In genomic region chr10:94049911-94050310, GRCh38 we compare ENCODE assay signal across 25 cellular contexts. TPM values are rescaled to one million over a fixed set of nuclear protein-coding genes. Genes with fewer than 3 reads are reported as not detected.
A peak's percentile ranks its signal among the peaks of the same experiment; 100 is the strongest.
DNase-seq lines count a peak whose midpoint lies in the region; ATAC-seq and TF ChIP-seq lines count a peak whose summit lies in the region.
"Had no signal": no experiment of that assay in that cellular context is flagged by ENCODE, and none has a peak within 500 bp of the region (broad histone marks: within the 10 kb centered on the region; RNA-seq: fewer than 3 reads in every experiment).

No MANE protein-coding gene starts in this region.

- CTCF ChIA-PET in CD4-positive, alpha-beta memory T cell (lab: Charles Lee; ENCODE audit: partially characterized antibody), result no interaction called here

- H3F3A ChIP-seq in DOHH2 (ENCODE audit: control insufficient read depth, insufficient read depth), result no peaks in the 10 kb centered on the region

- no peaks in the 10 kb centered on the region for H3K36me3 Mint-ChIP-seq in CD4-positive, alpha-beta memory T cell
- H3K36me3 Mint-ChIP-seq: CD8-positive, alpha-beta memory T cell had no signal

- peaks cover 3% of the 10 kb centered on the region; the same call in 1 of the 2 replicates for H3K4me1 ChIP-seq in BLaER1
- peaks cover 12% of the 10 kb centered on the region for H3K4me1 ChIP-seq in DOHH2 (ENCODE audit: control insufficient read depth, low read length)
- H3K4me1 ChIP-seq in endocrine pancreas (ENCODE audit: control insufficient read depth, insufficient read depth, low read length), result peaks cover 9% of the 10 kb centered on the region
- peaks cover 0 to 6% (median 0%) of the 10 kb centered on the region in 4 donors for H3K4me1 ChIP-seq in sigmoid colon
- H3K4me1 ChIP-seq in CD4-positive, alpha-beta memory T cell (ENCODE audit: insufficient read depth, low read length), result no peaks in the 10 kb centered on the region
- H3K4me1 ChIP-seq: Peyer's patch, SJCRH30 had no signal

- no peak for TF ChIP-seq POLR2A in sigmoid colon (IDR thresholded peaks at IDR 0.05)

- H3K27me3 Mint-ChIP-seq in CD4-positive, alpha-beta memory T cell, result peaks cover 0 to 2% of the 10 kb centered on the region in 2 donors

- H3K79me2 ChIP-seq in DOHH2 (ENCODE audit: control insufficient read depth, low read length), result no peaks in the 10 kb centered on the region

- no peak for ATAC-seq in GM18870 (IDR thresholded peaks at IDR 0.05; ENCODE audit: unreplicated experiment)
- ATAC-seq: A549, HepG2 had no signal

- 59 to 84% methylated on average over 4 of the region's 4 CpGs for WGBS in sigmoid colon, 2 donors

- no peaks in the 10 kb centered on the region for H3K9me3 Mint-ChIP-seq in CD4-positive, alpha-beta memory T cell
- H3K9me3 Mint-ChIP-seq: CD8-positive, alpha-beta memory T cell had no signal

- no peaks in the 10 kb centered on the region for H3K36me3 ChIP-seq in BLaER1
- no peaks in the 10 kb centered on the region for H3K36me3 ChIP-seq in DOHH2 (ENCODE audit: control insufficient read depth, low read length)
- no peaks in the 10 kb centered on the region for H3K36me3 ChIP-seq in endocrine pancreas (ENCODE audit: control insufficient read depth, insufficient read depth, low read length)
- no peaks in the 10 kb centered on the region for H3K36me3 ChIP-seq in sigmoid colon
- no peaks in the 10 kb centered on the region for H3K36me3 ChIP-seq in CD4-positive, alpha-beta memory T cell (ENCODE audit: insufficient read depth, low read length)
- H3K36me3 ChIP-seq: Peyer's patch, SJCRH30 had no signal

- H3K27ac Mint-ChIP-seq in CD4-positive, alpha-beta memory T cell, result no peak overlapping the region
- H3K27ac Mint-ChIP-seq: CD8-positive, alpha-beta memory T cell had no signal

- H3K27me3 ChIP-seq in BLaER1 (no peaks in the 10 kb centered on the region), DOHH2 (ENCODE audit: control insufficient read depth, low read length) (no peaks in the 10 kb centered on the region), endocrine pancreas (ENCODE audit: control insufficient read depth, insufficient read depth, low read length) (no peaks in the 10 kb centered on the region), sigmoid colon (no peaks in the 10 kb centered on the region)
- no peaks in the 10 kb centered on the region for H3K27me3 ChIP-seq in CD4-positive, alpha-beta memory T cell (ENCODE audit: insufficient read depth, low read length)
- H3K27me3 ChIP-seq: Peyer's patch, SJCRH30 had no signal

- no peak overlapping the region for H3K4me3 Mint-ChIP-seq in CD4-positive, alpha-beta memory T cell
- H3K4me3 Mint-ChIP-seq: CD8-positive, alpha-beta memory T cell had no signal

- intact Hi-C loops in sigmoid colon (cut with DNase I), result no loop called here
- intact Hi-C loops in CD4-positive, alpha-beta memory T cell (cut with micrococcal nuclease), result no loop called here

- H4K20me1 ChIP-seq in BLaER1, result no peaks in the 10 kb centered on the region
- H4K20me1 ChIP-seq in DOHH2 (ENCODE audit: control insufficient read depth, insufficient read depth, low read depth, low read length), result no peaks in the 10 kb centered on the region

- TF ChIP-seq CTCF in DOHH2 (IDR thresholded peaks at IDR 0.05; ENCODE audit: low read depth, low read length, poor library complexity, severe bottlenecking) (no peak), sigmoid colon (IDR thresholded peaks at IDR 0.05) (no peak)

- TF ChIP-seq EP300 in sigmoid colon (IDR thresholded peaks at IDR 0.05), result no peak

- H3K27ac ChIP-seq in BLaER1 (no peak overlapping the region), DOHH2 (ENCODE audit: low read depth, low read length) (peak overlapping the region; percentile 1; the same call in 1 of the 2 replicates), sigmoid colon (no peak overlapping the region)
- H3K27ac ChIP-seq in CD4-positive, alpha-beta memory T cell (ENCODE audit: low read depth, low read length), result no peak overlapping the region
- H3K27ac ChIP-seq: A549, C4-2B, Peyer's patch, SJCRH30 had no signal

- no peaks in the 10 kb centered on the region for H3K9me2 ChIP-seq in DOHH2 (replicated peaks; ENCODE audit: control insufficient read depth, low read length)

- no peak overlapping the region for H3K4me3 ChIP-seq in BLaER1
- H3K4me3 ChIP-seq in DOHH2 (ENCODE audit: low read length), result 0 out of 2 replicates have a peak overlapping the region, but pooled peaks have one; percentile 12
- peak overlapping the region; percentile 3 for H3K4me3 ChIP-seq in endocrine pancreas (ENCODE audit: control insufficient read depth, insufficient read depth, low read length)
- no peak overlapping the region for H3K4me3 ChIP-seq in sigmoid colon
- H3K4me3 ChIP-seq in CD4-positive, alpha-beta memory T cell (ENCODE audit: low read length in 2 of 2), result no peak overlapping the region
- H3K4me3 ChIP-seq: A549, Peyer's patch, SJCRH30 had no signal

- no peaks in the 10 kb centered on the region for H3K4me1 Mint-ChIP-seq in CD4-positive, alpha-beta memory T cell
- H3K4me1 Mint-ChIP-seq: CD8-positive, alpha-beta memory T cell had no signal

- no peak overlapping the region for H3K9ac ChIP-seq in BLaER1
- H3K9ac ChIP-seq in endocrine pancreas (ENCODE audit: control insufficient read depth, insufficient read depth, low read length), result no peak overlapping the region

- H3K4me2 ChIP-seq in BLaER1 (peak overlapping the region; percentile 23; the same call in 1 of the 2 replicates), DOHH2 (ENCODE audit: low read length) (peak overlapping the region; percentile 33)
- H3K4me2 ChIP-seq: A549 had no signal

- POLR2A ChIA-PET in CD4-positive, alpha-beta memory T cell (lab: Charles Lee; ENCODE audit: partially characterized antibody), result no interaction called here

- DNase-seq in NCI-H1105 (lab: John Stamatoyannopoulos, UW), result peak; percentile 4
- no peak for DNase-seq in sigmoid colon
- no peak for DNase-seq in RKO (ENCODE audit: low spot score)
- DNase-seq in CD4-positive, alpha-beta memory T cell, result no peak
- DNase-seq: AML-193; CD8-positive, alpha-beta memory T cell; DMS 273 treated with DMSO at 0.1 percent for 48 hours; DMS79; H7; Karpas-422; NCI-H187; NCI-H2081 treated with DMSO at 0.1 percent for 48 hours; NCI-H2171; NCI-H226; NCI-H510A; NCI-H69; Peyer's patch; SJCRH30 had no signal

- H3K9me3 ChIP-seq in BLaER1, result no peaks in the 10 kb centered on the region
- H3K9me3 ChIP-seq in DOHH2 (ENCODE audit: control insufficient read depth, insufficient read depth, low read length), result no peaks in the 10 kb centered on the region
- H3K9me3 ChIP-seq in endocrine pancreas (ENCODE audit: control insufficient read depth, low read length), result no peaks in the 10 kb centered on the region
- H3K9me3 ChIP-seq in sigmoid colon, result no peaks in the 10 kb centered on the region
- H3K9me3 ChIP-seq in CD4-positive, alpha-beta memory T cell (ENCODE audit: control insufficient read depth in 1 of 2, low read length in 2 of 2), result no peaks in the 10 kb centered on the region
- H3K9me3 ChIP-seq: A549, Peyer's patch, SJCRH30 had no signal

RNA-seq across cellular contexts. Expression of gene PLCE1, which starts 56.2 kb away (rescaled TPM):
- total RNA-seq in sigmoid colon, result 1 to 10 TPM; 6.9 to 9.7 (median 8.7) TPM
- polyA plus RNA-seq in sigmoid colon, result 10 to 100 TPM in 1 of 3 donors, 1 to 10 TPM in 2; 6.0 to 12.4 (median 8.1) TPM
- total RNA-seq in CD4-positive, alpha-beta memory T cell, result not detected
- polyA plus RNA-seq in CD4-positive, alpha-beta memory T cell, result under 1 TPM; 0.07 to 0.20 TPM
- total RNA-seq: CD8-positive, alpha-beta memory T cell had no signal
- polyA plus RNA-seq: HepG2 had no signal

Comparison
In these comparisons a context has a peak if more than half of its experiments do, and no peak if none do; other contexts are left out.
1. H3K4me3 ChIP-seq: peak in DOHH2 (single experiment) and endocrine pancreas (single experiment); none in BLaER1 (single experiment), sigmoid colon (0 of 4) and CD4-positive, alpha-beta memory T cell (0 of 2).
2. RNA of gene PLCE1, which starts 56.2 kb away (total RNA-seq): 6.9 to 9.7 TPM in sigmoid colon; not detected in CD4-positive, alpha-beta memory T cell; every median in the first group is over 4 times any median in the second.